8 cellular contexts compared by ENCODE assay signal in genomic region chr4:121072080-121072835, GRCh38. TPM values are rescaled to one million over a fixed set of nuclear protein-coding genes. Genes with fewer than 3 reads are reported as not detected.
A peak's percentile ranks its signal among the peaks of the same experiment; 100 is the strongest.
DNase-seq lines count a peak whose midpoint lies in the region; ATAC-seq and TF ChIP-seq lines count a peak whose summit lies in the region.

A gene with protein sequence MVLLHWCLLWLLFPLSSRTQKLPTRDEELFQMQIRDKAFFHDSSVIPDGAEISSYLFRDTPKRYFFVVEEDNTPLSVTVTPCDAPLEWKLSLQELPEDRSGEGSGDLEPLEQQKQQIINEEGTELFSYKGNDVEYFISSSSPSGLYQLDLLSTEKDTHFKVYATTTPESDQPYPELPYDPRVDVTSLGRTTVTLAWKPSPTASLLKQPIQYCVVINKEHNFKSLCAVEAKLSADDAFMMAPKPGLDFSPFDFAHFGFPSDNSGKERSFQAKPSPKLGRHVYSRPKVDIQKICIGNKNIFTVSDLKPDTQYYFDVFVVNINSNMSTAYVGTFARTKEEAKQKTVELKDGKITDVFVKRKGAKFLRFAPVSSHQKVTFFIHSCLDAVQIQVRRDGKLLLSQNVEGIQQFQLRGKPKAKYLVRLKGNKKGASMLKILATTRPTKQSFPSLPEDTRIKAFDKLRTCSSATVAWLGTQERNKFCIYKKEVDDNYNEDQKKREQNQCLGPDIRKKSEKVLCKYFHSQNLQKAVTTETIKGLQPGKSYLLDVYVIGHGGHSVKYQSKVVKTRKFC (minus strand): TSS chr4:121072535. CDS start chr4:121045837, 26,698 bp downstream.

- peak within 1 kb of the TSS in 1 of 2 experiments; percentile 41 for H3K18ac ChIP-seq in mesenchymal stem cell (ENCODE audit: low read depth in 1 of 2, low read length in 2 of 2)

- no peak within 1 kb of the TSS for H2BK120ac ChIP-seq in mesenchymal stem cell (ENCODE audit: low read depth, low read length)

- H3K4me1 Mint-ChIP-seq in Calu3 (ENCODE audit: low read depth, unreplicated experiment), result peaks cover 17% of the 10 kb centered on the region
- H3K4me1 Mint-ChIP-seq in stimulated activated effector memory CD8-positive, alpha-beta T cell treated with anti-CD3 and anti-CD28 coated beads, Interleukin-12 subunit alpha, Interleukin-12 subunit beta, amount 100 ng/mL, for 72 hours, result peaks cover 27% of the 10 kb centered on the region

- BruUV-seq in Calu3 (replicated peaks; lab: Mats Ljungman, UMichigan), result no TSS peak

- no peak within 1 kb of the TSS for H2BK5ac ChIP-seq in mesenchymal stem cell (ENCODE audit: low read depth, low read length, poor library complexity, severe bottlenecking)

- H3K9ac ChIP-seq in mesenchymal stem cell (ENCODE audit: low read length), result peak within 1 kb of the TSS; percentile 79

- peak; percentile 48 for ATAC-seq in HG03442 (IDR thresholded peaks at IDR 0.05; ENCODE audit: unreplicated experiment)
- ATAC-seq in stimulated activated effector memory CD8-positive, alpha-beta T cell treated with anti-CD3 and anti-CD28 coated beads, Interleukin-12 subunit alpha, Interleukin-12 subunit beta, amount 100 ng/mL, for 72 hours, result peak; percentile 77
- no peak for ATAC-seq in HG02623 (IDR thresholded peaks at IDR 0.05; ENCODE audit: unreplicated experiment)
- ATAC-seq in GM18505 (IDR thresholded peaks at IDR 0.05; ENCODE audit: unreplicated experiment), result no peak

- peak within 1 kb of the TSS; percentile 87 for H2BK15ac ChIP-seq in mesenchymal stem cell (ENCODE audit: low read depth, poor library complexity, severe bottlenecking)

- no peak within 1 kb of the TSS for H3K27ac ChIP-seq in mesenchymal stem cell (ENCODE audit: low read length, poor library complexity, severe bottlenecking)

- CTCF ChIA-PET in Calu3 (lab: Charles Lee), result no interaction called here

- H3K36me3 Mint-ChIP-seq in Calu3 (ENCODE audit: insufficient read depth, unreplicated experiment), result peaks cover 31% of the 10 kb centered on the region
- H3K36me3 Mint-ChIP-seq in stimulated activated effector memory CD8-positive, alpha-beta T cell treated with anti-CD3 and anti-CD28 coated beads, Interleukin-12 subunit alpha, Interleukin-12 subunit beta, amount 100 ng/mL, for 72 hours, result peaks cover 13% of the 10 kb centered on the region

- peak within 1 kb of the TSS; percentile 89 for H2AFZ ChIP-seq in mesenchymal stem cell (ENCODE audit: low read depth, low read length)

- intact Hi-C loops in Calu3 (cut with micrococcal nuclease; ENCODE audit: unreplicated experiment), result no loop called here

- H3K4me3 Mint-ChIP-seq in Calu3 (ENCODE audit: low read depth, unreplicated experiment), result peak within 1 kb of the TSS; percentile 87
- peak within 1 kb of the TSS; percentile 85 for H3K4me3 Mint-ChIP-seq in stimulated activated effector memory CD8-positive, alpha-beta T cell treated with anti-CD3 and anti-CD28 coated beads, Interleukin-12 subunit alpha, Interleukin-12 subunit beta, amount 100 ng/mL, for 72 hours

- H3K27me3 ChIP-seq in mesenchymal stem cell (ENCODE audit: control insufficient read depth in 1 of 2, insufficient read depth in 1 of 2, low read length in 2 of 2), result peaks cover 13 to 35% of the 10 kb centered on the region in 2 experiments

- no peak within 1 kb of the TSS for H2BK12ac ChIP-seq in mesenchymal stem cell (ENCODE audit: low read length in 2 of 2)

- H2AK5ac ChIP-seq in mesenchymal stem cell (ENCODE audit: low read length, severe bottlenecking), result no peak within 1 kb of the TSS

- no peak for TF ChIP-seq CTCF in Calu3 (IDR thresholded peaks at IDR 0.05; ENCODE audit: unreplicated experiment)

- H3K9me3 Mint-ChIP-seq in Calu3 (ENCODE audit: low read depth, unreplicated experiment), result no peaks in the 10 kb centered on the region
- no peaks in the 10 kb centered on the region for H3K9me3 Mint-ChIP-seq in stimulated activated effector memory CD8-positive, alpha-beta T cell treated with anti-CD3 and anti-CD28 coated beads, Interleukin-12 subunit alpha, Interleukin-12 subunit beta, amount 100 ng/mL, for 72 hours

- peak within 1 kb of the TSS in 1 of 2 experiments; percentile 90 for H3K23ac ChIP-seq in mesenchymal stem cell (ENCODE audit: low read length in 2 of 2)

- WGBS in mesenchymal stem cell, result 3% methylated on average over 27 of the region's 70 CpGs

- no peaks in the 10 kb centered on the region for H3K27me3 Mint-ChIP-seq in Calu3 (ENCODE audit: unreplicated experiment)

- TF ChIP-seq POLR2A in GM18505 (IDR thresholded peaks at IDR 0.05; ENCODE audit: borderline replicate concordance, extremely low read depth, insufficient read depth, insufficient read length), result no peak

- no peak within 1 kb of the TSS for H3K14ac ChIP-seq in mesenchymal stem cell (ENCODE audit: low read length in 2 of 2)

- H3K36me3 ChIP-seq in mesenchymal stem cell (ENCODE audit: control insufficient read depth in 1 of 2, insufficient read depth in 2 of 2, low read depth in 1 of 2, low read length in 2 of 2), result no peaks in the 10 kb centered on the region

- peak within 1 kb of the TSS; percentile 48 to 88 for H3K4me3 ChIP-seq in mesenchymal stem cell (ENCODE audit: insufficient read depth in 1 of 2, low read depth in 1 of 2, low read length in 2 of 2)

- peak within 1 kb of the TSS; percentile 37 for H4K91ac ChIP-seq in mesenchymal stem cell (ENCODE audit: low read length)

- DNase-seq in Calu3 (peak; percentile 19), mesenchymal stem cell (peak; percentile 55)
- peak; percentile 59 for DNase-seq in activated CD4-positive, alpha-beta T cell treated with anti-CD3 and anti-CD28 coated beads for 48 hours
- peak; percentile 46 for DNase-seq in effector CD8-positive, alpha-beta T cell (lab: John Stamatoyannopoulos, UW)
- DNase-seq in stimulated activated effector memory CD8-positive, alpha-beta T cell treated with anti-CD3 and anti-CD28 coated beads, Interleukin-12 subunit alpha, Interleukin-12 subunit beta, amount 100 ng/mL, for 72 hours (ENCODE audit: low spot score in 2 of 2), result peak; percentile 21 to 63

- H4K8ac ChIP-seq in mesenchymal stem cell (ENCODE audit: low read length), result no peak within 1 kb of the TSS

- H3K4me2 ChIP-seq in mesenchymal stem cell (ENCODE audit: low read length, poor library complexity, severe bottlenecking), result peak within 1 kb of the TSS; percentile 84

- H3K4ac ChIP-seq in mesenchymal stem cell (ENCODE audit: low read depth in 1 of 2, low read length in 2 of 2), result no peak within 1 kb of the TSS

- no peaks in the 10 kb centered on the region for H3K79me1 ChIP-seq in mesenchymal stem cell (replicated peaks; ENCODE audit: low read length, poor library complexity, severe bottlenecking)

- H3K9me3 ChIP-seq in mesenchymal stem cell (ENCODE audit: control insufficient read depth, low read length), result no peaks in the 10 kb centered on the region

- H3K27ac Mint-ChIP-seq in Calu3 (ENCODE audit: unreplicated experiment), result peak within 1 kb of the TSS; percentile 36
- H3K27ac Mint-ChIP-seq in stimulated activated effector memory CD8-positive, alpha-beta T cell treated with anti-CD3 and anti-CD28 coated beads, Interleukin-12 subunit alpha, Interleukin-12 subunit beta, amount 100 ng/mL, for 72 hours, result peak within 1 kb of the TSS; percentile 79

- peaks cover 18% of the 10 kb centered on the region for H3K4me1 ChIP-seq in mesenchymal stem cell (ENCODE audit: control insufficient read depth, insufficient read depth, low read depth, low read length)

RNA-seq across cellular contexts. Expression of the gene that starts here (rescaled TPM):
- 0.29 and 0.66 TPM in 2 replicates for total RNA-seq in Calu3 (2022)
- 0.12 TPM for polyA plus RNA-seq in mesenchymal stem cell (2013, experiment 1 of 2)
- polyA plus RNA-seq in mesenchymal stem cell (2013, experiment 2 of 2), result 0.14 TPM

Comparison
In these comparisons a context has a peak if more than half of its experiments do, and no peak if none do; other contexts are left out.
1. Peak in DNase-seq in Calu3; RNA of the gene not detected or under 1 TPM.
2. ATAC-seq: peak in HG03442 (single experiment) and stimulated activated effector memory CD8-positive, alpha-beta T cell treated with anti-CD3 and anti-CD28 coated beads, Interleukin-12 subunit alpha, Interleukin-12 subunit beta, amount 100 ng/mL, for 72 hours (single experiment); none in HG02623 (single experiment) and GM18505 (single experiment).
3. Peak in every context shown above with its lines, with median percentiles within 50 percentile points of each other: DNase-seq.